In the genomic region with DNA sequence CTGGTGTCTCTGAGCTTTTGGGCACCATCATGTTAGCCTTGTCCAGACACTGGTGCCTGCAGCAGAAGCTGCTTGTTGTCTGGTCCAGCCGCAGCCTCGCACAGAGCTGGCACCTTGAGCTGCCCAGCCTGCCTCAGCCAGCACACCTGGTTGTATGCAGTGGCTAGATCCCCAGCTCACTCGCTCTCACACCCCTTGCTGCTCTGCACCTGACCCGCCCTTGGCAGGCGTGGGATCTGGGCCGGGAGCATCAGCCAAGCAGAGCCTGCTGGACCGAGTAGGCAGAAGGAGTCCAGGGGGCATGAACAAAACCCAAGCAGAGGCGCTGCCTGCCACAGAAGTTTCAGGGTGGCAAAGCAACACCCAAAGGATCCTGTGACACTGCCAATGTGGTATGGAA, we compare ENCODE assay signal across 30 cellular contexts.
"Had no signal": no experiment of that assay in that cellular context is flagged by ENCODE, and none has a peak within 500 bp of the region (broad histone marks: within the 10 kb centered on the region; RNA-seq: fewer than 3 reads in every experiment).

No MANE protein-coding gene starts in this region.

- H3K9me3 Mint-ChIP-seq: naive thymus-derived CD8-positive, alpha-beta T cell; natural killer cell treated with Interleukin-12 subunit alpha and Interleukin-12 subunit beta and Interleukin-15 and Interleukin-18, amount 100 ng/mL, for 72 hours; nephron progenitor cell; neural crest cell; stimulated activated effector memory CD8-positive, alpha-beta T cell treated with anti-CD3 and anti-CD28 coated beads, Interleukin-12 subunit alpha, Interleukin-12 subunit beta, amount 100 ng/mL, for 72 hours; stimulated activated naive CD8-positive, alpha-beta T cell treated with anti-CD3 and anti-CD28 coated beads, Interleukin-15, amount 100 ng/mL, for 72 hours; type B pancreatic cell had no signal

- H3K4me1 ChIP-seq: parathyroid adenoma, psoas muscle, right lobe of liver, transverse colon, upper lobe of right lung, uterus had no signal

- H3K27me3 Mint-ChIP-seq: progenitor cell of endocrine pancreas; stimulated activated naive CD8-positive, alpha-beta T cell treated with anti-CD3 and anti-CD28 coated beads, Interleukin-15, amount 100 ng/mL, for 72 hours; type B pancreatic cell had no signal

- ATAC-seq: naive thymus-derived CD8-positive, alpha-beta T cell; natural killer cell treated with Interleukin-12 subunit alpha and Interleukin-12 subunit beta and Interleukin-15 and Interleukin-18, amount 100 ng/mL, for 72 hours; psoas muscle; right cardiac atrium; right lobe of liver; stimulated activated effector memory CD8-positive, alpha-beta T cell treated with anti-CD3 and anti-CD28 coated beads, Interleukin-12 subunit alpha, Interleukin-12 subunit beta, amount 100 ng/mL, for 72 hours; stimulated activated naive CD8-positive, alpha-beta T cell treated with anti-CD3 and anti-CD28 coated beads, Interleukin-15, amount 100 ng/mL, for 72 hours; stimulated activated naive CD8-positive, alpha-beta T cell treated with anti-CD3 and anti-CD28 coated beads, Interleukin-15, Interleukin-2, amounts not matched to agents 100 U/mL and 50 U/mL, for 24 hours had no signal

- H3K4me3 ChIP-seq: ovary, psoas muscle, right lobe of liver, sigmoid colon, suprapubic skin, tibial artery, transverse colon, upper lobe of right lung, uterus had no signal

- H3K4me3 Mint-ChIP-seq: naive thymus-derived CD8-positive, alpha-beta T cell; natural killer cell treated with Interleukin-12 subunit alpha and Interleukin-12 subunit beta and Interleukin-15 and Interleukin-18, amount 100 ng/mL, for 72 hours; nephron progenitor cell; neural crest cell; stimulated activated effector memory CD8-positive, alpha-beta T cell treated with anti-CD3 and anti-CD28 coated beads, Interleukin-12 subunit alpha, Interleukin-12 subunit beta, amount 100 ng/mL, for 72 hours; stimulated activated naive CD8-positive, alpha-beta T cell treated with anti-CD3 and anti-CD28 coated beads, Interleukin-15, amount 100 ng/mL, for 72 hours; type B pancreatic cell had no signal

- DNase-seq: naive thymus-derived CD8-positive, alpha-beta T cell; nephron progenitor cell; occipital lobe; ovary; posterior cingulate gyrus; psoas muscle; right cardiac atrium; right lobe of liver; sigmoid colon; small intestine; stimulated activated CD4-positive, alpha-beta T cell treated with anti-CD3 and anti-CD28 coated beads, Interleukin-15, amount 100 ng/mL, for 24 hours; stimulated activated CD4-positive, alpha-beta T cell treated with anti-CD3 and anti-CD28 coated beads, Interleukin-2, amount 100 ng/mL, for 24 hours; stimulated activated CD4-positive, alpha-beta T cell treated with anti-CD3 and anti-CD28 coated beads, Interleukin-2, amount 100 ng/mL, for 48 hours; stimulated activated CD4-positive, alpha-beta T cell treated with anti-CD3 and anti-CD28 coated beads, Interleukin-4, amount 100 ng/mL, for 24 hours; stimulated activated naive CD4-positive, alpha-beta T cell; stimulated activated naive CD8-positive, alpha-beta T cell treated with anti-CD3 and anti-CD28 coated beads, Interleukin-15, amount 100 ng/mL, for 72 hours; stimulated activated naive CD8-positive, alpha-beta T cell treated with anti-CD3 and anti-CD28 coated beads, Interleukin-15, Interleukin-2, amounts not matched to agents 100 U/mL and 50 U/mL, for 24 hours; substantia nigra; testis; tibial artery; transverse colon; upper lobe of right lung; uterus had no signal

- H3K27me3 ChIP-seq: ovary, right lobe of liver, sigmoid colon, suprapubic skin, testis, tibial artery, transverse colon, upper lobe of right lung, uterus had no signal

- H3K9me3 ChIP-seq: ovary, psoas muscle, right lobe of liver, sigmoid colon, suprapubic skin, testis, tibial artery, transverse colon, upper lobe of right lung, uterus had no signal

- H3K36me3 Mint-ChIP-seq: natural killer cell treated with Interleukin-12 subunit alpha and Interleukin-12 subunit beta and Interleukin-15 and Interleukin-18, amount 100 ng/mL, for 72 hours; stimulated activated effector memory CD8-positive, alpha-beta T cell treated with anti-CD3 and anti-CD28 coated beads, Interleukin-12 subunit alpha, Interleukin-12 subunit beta, amount 100 ng/mL, for 72 hours; type B pancreatic cell had no signal

- H3K27ac Mint-ChIP-seq: natural killer cell treated with Interleukin-12 subunit alpha and Interleukin-12 subunit beta and Interleukin-15 and Interleukin-18, amount 100 ng/mL, for 72 hours; nephron progenitor cell; progenitor cell of endocrine pancreas; stimulated activated effector memory CD8-positive, alpha-beta T cell treated with anti-CD3 and anti-CD28 coated beads, Interleukin-12 subunit alpha, Interleukin-12 subunit beta, amount 100 ng/mL, for 72 hours; stimulated activated naive CD8-positive, alpha-beta T cell treated with anti-CD3 and anti-CD28 coated beads, Interleukin-15, amount 100 ng/mL, for 72 hours; type B pancreatic cell had no signal

- H3K27ac ChIP-seq: ovary, parathyroid adenoma, psoas muscle, right lobe of liver, sigmoid colon, suprapubic skin, testis, tibial artery, transverse colon, upper lobe of right lung, uterus had no signal

- H3K36me3 ChIP-seq: ovary, right lobe of liver, sigmoid colon, suprapubic skin, tibial artery, transverse colon, upper lobe of right lung, uterus had no signal

- H3K4me1 Mint-ChIP-seq: stimulated activated effector memory CD8-positive, alpha-beta T cell treated with anti-CD3 and anti-CD28 coated beads, Interleukin-12 subunit alpha, Interleukin-12 subunit beta, amount 100 ng/mL, for 72 hours; stimulated activated naive CD8-positive, alpha-beta T cell treated with anti-CD3 and anti-CD28 coated beads, Interleukin-15, amount 100 ng/mL, for 72 hours had no signal
